Comparison of ENCODE assay signal across 8 cellular contexts in the genomic region with DNA sequence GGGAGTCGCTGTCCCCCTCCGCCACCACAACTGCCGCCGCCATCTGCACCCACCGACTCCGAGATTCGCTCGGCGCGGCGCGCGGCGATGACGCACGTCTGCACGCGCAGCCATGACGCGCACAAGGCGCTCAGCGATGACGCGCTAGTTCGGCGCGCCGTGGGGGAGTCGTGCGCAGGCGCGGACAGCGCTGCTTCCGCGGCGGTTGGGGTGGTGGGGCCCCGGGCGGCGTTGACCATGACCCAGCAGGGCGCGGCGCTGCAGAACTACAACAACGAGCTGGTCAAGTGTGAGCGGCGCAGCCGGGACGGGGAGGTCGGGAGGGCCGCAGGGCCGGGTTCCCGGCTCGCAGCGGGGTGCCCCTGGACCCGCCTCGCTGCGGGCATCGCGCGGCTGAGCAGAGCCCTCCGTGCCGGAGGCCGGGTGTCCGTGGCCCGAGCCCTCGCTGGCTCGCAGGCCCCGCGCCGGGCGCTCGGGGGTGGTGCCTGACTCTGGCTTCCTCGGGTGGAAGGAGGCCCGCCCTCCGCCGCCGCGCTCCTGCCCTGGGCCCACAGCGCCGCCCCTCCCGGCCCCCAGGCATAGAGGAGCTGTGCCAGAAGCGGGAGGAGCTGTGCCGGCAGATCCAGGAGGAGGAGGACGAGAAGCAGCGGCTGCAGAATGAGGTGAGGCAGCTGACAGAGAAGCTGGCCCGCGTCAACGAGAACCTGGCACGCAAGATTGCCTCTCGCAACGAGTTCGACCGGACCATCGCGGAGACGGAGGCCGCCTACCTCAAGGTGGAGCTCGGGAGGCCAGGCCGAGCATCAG. TPM values are rescaled to one million over a fixed set of nuclear protein-coding genes. Genes with fewer than 3 reads are reported as not detected.
DNase-seq lines count a peak whose midpoint lies in the region; ATAC-seq and TF ChIP-seq lines count a peak whose summit lies in the region.

A gene with protein sequence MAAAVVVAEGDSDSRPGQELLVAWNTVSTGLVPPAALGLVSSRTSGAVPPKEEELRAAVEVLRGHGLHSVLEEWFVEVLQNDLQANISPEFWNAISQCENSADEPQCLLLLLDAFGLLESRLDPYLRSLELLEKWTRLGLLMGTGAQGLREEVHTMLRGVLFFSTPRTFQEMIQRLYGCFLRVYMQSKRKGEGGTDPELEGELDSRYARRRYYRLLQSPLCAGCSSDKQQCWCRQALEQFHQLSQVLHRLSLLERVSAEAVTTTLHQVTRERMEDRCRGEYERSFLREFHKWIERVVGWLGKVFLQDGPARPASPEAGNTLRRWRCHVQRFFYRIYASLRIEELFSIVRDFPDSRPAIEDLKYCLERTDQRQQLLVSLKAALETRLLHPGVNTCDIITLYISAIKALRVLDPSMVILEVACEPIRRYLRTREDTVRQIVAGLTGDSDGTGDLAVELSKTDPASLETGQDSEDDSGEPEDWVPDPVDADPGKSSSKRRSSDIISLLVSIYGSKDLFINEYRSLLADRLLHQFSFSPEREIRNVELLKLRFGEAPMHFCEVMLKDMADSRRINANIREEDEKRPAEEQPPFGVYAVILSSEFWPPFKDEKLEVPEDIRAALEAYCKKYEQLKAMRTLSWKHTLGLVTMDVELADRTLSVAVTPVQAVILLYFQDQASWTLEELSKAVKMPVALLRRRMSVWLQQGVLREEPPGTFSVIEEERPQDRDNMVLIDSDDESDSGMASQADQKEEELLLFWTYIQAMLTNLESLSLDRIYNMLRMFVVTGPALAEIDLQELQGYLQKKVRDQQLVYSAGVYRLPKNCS (minus strand): TSS at position 71 of the 807 bp plus-strand sequence. CDS start 28 bp downstream, at position 43.
A gene with protein sequence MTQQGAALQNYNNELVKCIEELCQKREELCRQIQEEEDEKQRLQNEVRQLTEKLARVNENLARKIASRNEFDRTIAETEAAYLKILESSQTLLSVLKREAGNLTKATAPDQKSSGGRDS (plus strand): TSS at position 187 of the 807 bp plus-strand sequence. CDS start 51 bp downstream, at position 238.

- H3K27me3 ChIP-seq in heart right ventricle = no peaks in the 10 kb centered on the region

- intact Hi-C loops in heart right ventricle (cut with DNase I) = loop anchor here (1.0 to 10.0 kb wide), 7 partner anchors 17 to 54 kb away; a partner anchor contains a TSS

- peak; percentile 80 for ATAC-seq in HG02642 (IDR thresholded peaks at IDR 0.05; ENCODE audit: poor library complexity, unreplicated experiment)
- ATAC-seq in heart right ventricle = peak; percentile 88 to 95 (median 91)

- H3K27ac ChIP-seq in adipose tissue (ENCODE audit: low read depth, low read length) (peak within 1 kb of the TSS; percentile 62), heart right ventricle (peak within 1 kb of the TSS; percentile 94 to 100 (median 98))

- H3K9me3 ChIP-seq in heart right ventricle = no peaks in the 10 kb centered on the region

- peaks cover 15% of the 10 kb centered on the region for H3K4me1 Mint-ChIP-seq in progenitor cell of endocrine pancreas (ENCODE audit: low read depth)

- no peaks in the 10 kb centered on the region for H3K9me3 Mint-ChIP-seq in progenitor cell of endocrine pancreas (ENCODE audit: low read depth)

- H3K27me3 Mint-ChIP-seq in progenitor cell of endocrine pancreas = no peaks in the 10 kb centered on the region

- peaks cover 28 to 62% (median 47%) of the 10 kb centered on the region in 9 donors for H3K4me1 ChIP-seq in heart right ventricle

- peak within 1 kb of the TSS; percentile 75 to 99 (median 98) for H3K4me3 ChIP-seq in heart right ventricle

- peak; percentile 53 for TF ChIP-seq CTCF in GM12873 (IDR thresholded peaks at IDR 0.05; ENCODE audit: insufficient read depth, low read depth, low read length, missing control alignments)
- TF ChIP-seq CTCF in heart right ventricle (IDR thresholded peaks at IDR 0.05) = peak in 6 of 9 donors; percentile 9 to 52 (median 39)
- TF ChIP-seq CTCF in progenitor cell of endocrine pancreas (IDR thresholded peaks at IDR 0.05; ENCODE audit: unreplicated experiment) = peak; percentile 48

- H3K4me3 Mint-ChIP-seq in progenitor cell of endocrine pancreas (ENCODE audit: low read depth) = peak within 1 kb of the TSS; percentile 92

- 0% methylated on average over 68 to 98 of the region's 98 CpGs for WGBS in adipose tissue, 3 donors
- 0% methylated on average over 94 to 98 of the region's 98 CpGs for WGBS in heart right ventricle, 2 donors

- peaks cover under 1% of the 10 kb centered on the region for H3K36me3 Mint-ChIP-seq in progenitor cell of endocrine pancreas (ENCODE audit: insufficient read depth)

- DNase-seq in NCI-H1105 treated with DMSO at 0.1 percent for 48 hours (lab: John Stamatoyannopoulos, UW) = peak; percentile 73
- DNase-seq in T follicular helper cell (ENCODE audit: low read depth) = peak; percentile 87
- DNase-seq in heart right ventricle = peak; percentile 90 to 96
- peak; percentile 93 for DNase-seq in progenitor cell of endocrine pancreas (ENCODE audit: low spot score, unreplicated experiment)
- DNase-seq in ureter (ENCODE audit: low spot score) = peak; percentile 94

- peak within 1 kb of the TSS; percentile 98 for H3K27ac Mint-ChIP-seq in progenitor cell of endocrine pancreas

- peaks cover 0 to 61% (median 25%) of the 10 kb centered on the region in 9 donors for H3K36me3 ChIP-seq in heart right ventricle

RNA-seq across cellular contexts. Expression of the first gene that starts in this region (rescaled TPM):
- polyA plus RNA-seq in adipose tissue (10 to 100 TPM; 27.5 to 39.9 (median 38.6) TPM), heart right ventricle (10 to 100 TPM; 23.7 to 69.6 TPM)
- total RNA-seq in heart right ventricle (10 to 100 TPM; 24.6 to 44.8 (median 27.7) TPM), progenitor cell of endocrine pancreas (73.2 and 74.3 TPM in 2 replicates), ureter (74.5 TPM)

RNA-seq across cellular contexts. Expression of the second gene that starts in this region (rescaled TPM):
- 100 to 1,000 TPM in 1 of 3 donors, 10 to 100 TPM in 2; 70.9 to 103 (median 98.2) TPM for polyA plus RNA-seq in adipose tissue
- total RNA-seq in heart right ventricle = 10 to 100 TPM; 47.3 to 73.5 (median 56.7) TPM
- 100 to 1,000 TPM; 146 to 168 TPM for polyA plus RNA-seq in heart right ventricle
- 52.5 and 59.1 TPM in 2 replicates for total RNA-seq in progenitor cell of endocrine pancreas
- total RNA-seq in ureter = 58.3 TPM

Comparison
In these comparisons a context has a peak if more than half of its experiments do, and no peak if none do; other contexts are left out.
1. Peak in every context shown above with its lines: DNase-seq, ATAC-seq, H3K4me3 ChIP-seq and H3K27ac ChIP-seq.